ENCODE assay signal across 22 cellular contexts in genomic region chr16:86203557-86204275, GRCh38.
"Had no signal": no experiment of that assay in that cellular context is flagged by ENCODE, and none has a peak within 500 bp of the region (broad histone marks: within the 10 kb centered on the region; RNA-seq: fewer than 3 reads in every experiment).

No MANE protein-coding gene starts in this region.

- H3K4me2 ChIP-seq: neural progenitor cell had no signal

- H3K4me3 ChIP-seq: left lung, lung, neural progenitor cell, ovary, right atrium auricular region, sigmoid colon, spleen, tibial nerve, vagina had no signal

- H3K9me3 ChIP-seq: left lung, ovary, right atrium auricular region, sigmoid colon, spleen, tibial nerve, vagina had no signal

- H2AFZ ChIP-seq: neural progenitor cell had no signal

- H3K4me1 ChIP-seq: left lung, right atrium auricular region, spleen, tibial nerve, vagina had no signal

- FAIRE-seq: keratinocyte, small intestine had no signal

- DNase-seq: hippocampal formation; left colon; left lung; naive thymus-derived CD8-positive, alpha-beta T cell; ovary; sigmoid colon; small intestine; spleen; stimulated activated CD4-positive, alpha-beta T cell treated with anti-CD3 and anti-CD28 coated beads, Interleukin-1b, Interleukin-23, amount 100 ng/mL, for 48 hours; stimulated activated CD4-positive, alpha-beta T cell treated with anti-CD3 and anti-CD28 coated beads, Interleukin-2, amount 100 ng/mL, for 48 hours; stimulated activated CD4-positive, alpha-beta T cell treated with anti-CD3 and anti-CD28 coated beads, Interleukin-4, amount 100 ng/mL, for 4 hours; stimulated activated CD8-positive, alpha-beta memory T cell treated with anti-CD3 and anti-CD28 coated beads, Interleukin-4, amount 100 ng/mL, for 48 hours; stimulated activated naive CD4-positive, alpha-beta T cell treated with Interleukin-2 at 50 U/mL for 16 hours; stimulated activated naive CD8-positive, alpha-beta T cell treated with anti-CD3 and anti-CD28 coated beads, Interleukin-15, amount 100 ng/mL, for 72 hours; substantia nigra had no signal

- H3K27ac ChIP-seq: left lung, neural progenitor cell, ovary, right atrium auricular region, spleen, tibial nerve, vagina had no signal

- H3K9ac ChIP-seq: neural progenitor cell had no signal

- H3K36me3 ChIP-seq: left lung, neural progenitor cell, ovary, right atrium auricular region, sigmoid colon, spleen, tibial nerve, vagina had no signal

- H3K27me3 ChIP-seq: neural progenitor cell, ovary, right atrium auricular region, sigmoid colon, vagina had no signal

- ATAC-seq: left colon; left lung; naive thymus-derived CD8-positive, alpha-beta T cell; stimulated activated memory B cell treated with anti-CD40 and anti-IgM and Interleukin-4, amounts not matched to agents 10 μg/mL and 1 μg/mL and 100 μg/mL, for 72 hours; stimulated activated naive CD8-positive, alpha-beta T cell treated with anti-CD3 and anti-CD28 coated beads, Interleukin-15, amount 100 ng/mL, for 72 hours had no signal
